ENCODE assay signal across 15 cellular contexts in the genomic region with DNA sequence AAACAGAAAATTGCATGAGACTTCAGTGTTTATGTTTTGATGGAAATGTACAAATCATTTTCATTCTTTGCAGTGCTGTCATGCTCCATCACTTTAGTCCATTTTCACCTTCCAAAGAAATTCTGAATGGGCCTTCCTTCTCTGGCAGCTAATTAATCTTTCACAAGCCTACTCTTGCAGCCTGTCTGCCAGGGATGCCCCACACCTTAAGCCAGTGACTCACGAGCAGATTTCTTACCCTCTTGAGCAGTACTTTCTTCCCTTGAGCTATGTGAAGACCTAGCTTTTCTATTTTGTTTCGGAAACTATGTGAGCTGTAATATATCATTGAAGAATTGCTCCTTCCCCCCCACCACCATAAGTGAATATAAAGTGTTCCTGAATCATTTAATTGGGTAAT.
"Had no signal": no experiment of that assay in that cellular context is flagged by ENCODE, and none has a peak within 500 bp of the region (broad histone marks: within the 10 kb centered on the region; RNA-seq: fewer than 3 reads in every experiment).

No MANE protein-coding gene starts in this region.

- H3K27me3 ChIP-seq: cardiac muscle cell, esophagus squamous epithelium, right lobe of liver, transverse colon had no signal

- DNase-seq: activated CD4-positive, alpha-beta T cell treated with anti-CD3 and anti-CD28 coated beads, Interleukin-2, amount 50 U/mL, for 1 hour; activated naive CD4-positive, alpha-beta T cell; activated naive CD8-positive, alpha-beta T cell treated with anti-CD3 and anti-CD28 coated beads, Interleukin-2, amount 10 ng/mL, durations not matched to agents 7 days and 5 days; aorta; esophagus squamous epithelium; foreskin fibroblast; left colon; midbrain; right lobe of liver; stimulated activated naive CD8-positive, alpha-beta T cell treated with anti-CD3 and anti-CD28 coated beads, Interleukin-15, Interleukin-2, amounts not matched to agents 100 U/mL and 50 U/mL, for 24 hours; transverse colon had no signal

- H3K27me3 Mint-ChIP-seq: activated naive CD8-positive, alpha-beta T cell treated with anti-CD3 and anti-CD28 coated beads, Interleukin-2, amount 10 ng/mL, durations not matched to agents 7 days and 5 days; progenitor cell of endocrine pancreas had no signal

- H3K9me3 ChIP-seq: esophagus squamous epithelium, right lobe of liver, transverse colon had no signal

- H3K27ac Mint-ChIP-seq: activated naive CD8-positive, alpha-beta T cell treated with anti-CD3 and anti-CD28 coated beads, Interleukin-2, amount 10 ng/mL, durations not matched to agents 7 days and 5 days; progenitor cell of endocrine pancreas; T-helper 2 cell treated with Interferon-gamma antibody and Interleukin-4, amounts not matched to agents 5 μg/mL and 100 μg/mL, for 36 hours had no signal

- H3K4me1 ChIP-seq: right lobe of liver, transverse colon had no signal

- ATAC-seq: left colon; right lobe of liver; stimulated activated naive CD8-positive, alpha-beta T cell treated with anti-CD3 and anti-CD28 coated beads, Interleukin-15, Interleukin-2, amounts not matched to agents 100 U/mL and 50 U/mL, for 24 hours had no signal

- H3K9me3 Mint-ChIP-seq: activated naive CD8-positive, alpha-beta T cell treated with anti-CD3 and anti-CD28 coated beads, Interleukin-2, amount 10 ng/mL, durations not matched to agents 7 days and 5 days; T-helper 2 cell treated with Interferon-gamma antibody and Interleukin-4, amounts not matched to agents 5 μg/mL and 100 μg/mL, for 36 hours had no signal

- H3K4me1 Mint-ChIP-seq: activated naive CD8-positive, alpha-beta T cell treated with anti-CD3 and anti-CD28 coated beads, Interleukin-2, amount 10 ng/mL, durations not matched to agents 7 days and 5 days had no signal

- H3K27ac ChIP-seq: cardiac muscle cell, esophagus squamous epithelium, right lobe of liver, transverse colon had no signal

- H3K4me3 ChIP-seq: cardiac muscle cell, esophagus squamous epithelium, lung, right lobe of liver, transverse colon had no signal

- H3K4me3 Mint-ChIP-seq: activated naive CD8-positive, alpha-beta T cell treated with anti-CD3 and anti-CD28 coated beads, Interleukin-2, amount 10 ng/mL, durations not matched to agents 7 days and 5 days; T-helper 2 cell treated with Interferon-gamma antibody and Interleukin-4, amounts not matched to agents 5 μg/mL and 100 μg/mL, for 36 hours had no signal

- H3K36me3 Mint-ChIP-seq: activated naive CD8-positive, alpha-beta T cell treated with anti-CD3 and anti-CD28 coated beads, Interleukin-2, amount 10 ng/mL, durations not matched to agents 7 days and 5 days had no signal

- H3K36me3 ChIP-seq: cardiac muscle cell, esophagus squamous epithelium, right lobe of liver, transverse colon had no signal
